In genomic region chr1:201023517-201023902, GRCh38 we compare ENCODE assay signal across 8 cellular contexts. TPM values are rescaled to one million over a fixed set of nuclear protein-coding genes. Genes with fewer than 3 reads are reported as not detected.
DNase-seq lines count a peak whose midpoint lies in the region; ATAC-seq, FAIRE-seq and TF ChIP-seq lines count a peak whose summit lies in the region.

Gene KIF21B, minus strand, starts transcription at chr1:201023714. Its CDS starts 331 bp downstream, at chr1:201023383.

- H3K4me3 ChIP-seq in GM12875 (ENCODE audit: low read depth, low read length) (peak within 1 kb of the TSS; percentile 62), astrocyte of the cerebellum (ENCODE audit: low read depth, low read length) (peak within 1 kb of the TSS; percentile 46), iPS-18a (ENCODE audit: low read length) (peak within 1 kb of the TSS; percentile 72), small intestine (ENCODE audit: low read depth in 1 of 2, low read length in 2 of 2) (peak within 1 kb of the TSS; percentile 67 to 85)

- ATAC-seq in HG02642 (IDR thresholded peaks at IDR 0.05; ENCODE audit: poor library complexity, unreplicated experiment) (peak; percentile 73), GM18870 (IDR thresholded peaks at IDR 0.05; ENCODE audit: unreplicated experiment) (no peak)

- no peak for TF ChIP-seq CTCF in GM12875 (IDR thresholded peaks at IDR 0.05; ENCODE audit: borderline replicate concordance, insufficient read depth, low read depth, low read length)
- TF ChIP-seq CTCF in astrocyte of the cerebellum (IDR thresholded peaks at IDR 0.05; ENCODE audit: low read depth, low read length, missing control alignments), result no peak

- H3K36me3 ChIP-seq in iPS-18a (ENCODE audit: control insufficient read depth, low read depth, low read length) (no peaks in the 10 kb centered on the region), small intestine (ENCODE audit: control insufficient read depth in 2 of 2, insufficient read depth in 2 of 2, low read length in 2 of 2) (no peaks in the 10 kb centered on the region)

- H3K27me3 ChIP-seq in iPS-18a (ENCODE audit: control insufficient read depth, insufficient read depth, low read length), result peaks cover 8% of the 10 kb centered on the region
- H3K27me3 ChIP-seq in small intestine (ENCODE audit: control insufficient read depth in 2 of 2, insufficient read depth in 2 of 2, low read length in 2 of 2), result no peaks in the 10 kb centered on the region

- H3K4me1 ChIP-seq in iPS-18a (ENCODE audit: control insufficient read depth, low read depth, low read length) (peaks cover 37% of the 10 kb centered on the region), small intestine (ENCODE audit: control insufficient read depth in 2 of 2, insufficient read depth in 1 of 2, low read depth in 1 of 2, low read length in 1 of 2) (peaks cover 3 to 23% of the 10 kb centered on the region in 2 donors)

- WGBS in small intestine, 3 donors, result 0 to 1% (median 1%) methylated on average over 29 to 53 of the region's 53 CpGs

- in situ Hi-C loops in astrocyte of the cerebellum (cut with HindIII; ENCODE audit: low sequenced_read_pairs), result no loop called here

- H3K9ac ChIP-seq in iPS-18a (ENCODE audit: low read length), result peak within 1 kb of the TSS; percentile 31

- DNase-seq in NCI-H128 (lab: John Stamatoyannopoulos, UW; ENCODE audit: unreplicated experiment), result peak; percentile 78
- peak; percentile 84 for DNase-seq in T-helper 22 cell (ENCODE audit: low read depth)
- no peak for DNase-seq in astrocyte of the cerebellum (ENCODE audit: low read depth)
- DNase-seq in small intestine, result peak; percentile 82

- H3K27ac ChIP-seq in iPS-18a (ENCODE audit: low read length), result no peak within 1 kb of the TSS
- H3K27ac ChIP-seq in small intestine (ENCODE audit: low read depth in 1 of 2, low read length in 1 of 2), result peak within 1 kb of the TSS; percentile 62 to 81

- no peak for FAIRE-seq in small intestine (lab: Jason Lieb, UNC)

- H3K9me3 ChIP-seq in iPS-18a (ENCODE audit: control insufficient read depth, low read depth, low read length), result no peaks in the 10 kb centered on the region
- H3K9me3 ChIP-seq in small intestine (ENCODE audit: control insufficient read depth, low read depth), result no peaks in the 10 kb centered on the region

RNA-seq across cellular contexts. Expression of gene KIF21B, which starts in this region (rescaled TPM):
- 10 to 100 TPM in 1 of 3 donors, 1 to 10 TPM in 1, under 1 TPM in 1; 0.89 to 12.9 (median 2.4) TPM for polyA plus RNA-seq in small intestine
